Comparison of ENCODE assay signal across 1 cellular context in genomic region chr9:120942186-120943001, GRCh38.
TF ChIP-seq lines count a peak whose summit lies in the region.

No MANE protein-coding gene starts in this region.

TF ChIP-seq in A549, 52 proteins besides CTCF, POLR2A, EP300 and RAD21 (continued from another document):
- TF ChIP-seq PBX3 (IDR thresholded peaks at IDR 0.05): no peak
- peak; percentile 28; the same call in 1 of the 2 replicates for TF ChIP-seq JUNB (IDR thresholded peaks at IDR 0.05)
- no peak for TF ChIP-seq HES2 (IDR thresholded peaks at IDR 0.05)
- peak; percentile 92 for TF ChIP-seq GATA3 (IDR thresholded peaks at IDR 0.05; ENCODE audit: borderline replicate concordance)
- TF ChIP-seq EHF (CRISPR knock-in tag; IDR thresholded peaks at IDR 0.05): no peak
- peak in 1 of 2 experiments; percentile 49; a peak in 1 of 4 replicates for TF ChIP-seq CEBPB (IDR thresholded peaks at IDR 0.05)
- no peak for TF ChIP-seq FOSB (CRISPR knock-in tag; IDR thresholded peaks at IDR 0.05)
